In the genomic region with DNA sequence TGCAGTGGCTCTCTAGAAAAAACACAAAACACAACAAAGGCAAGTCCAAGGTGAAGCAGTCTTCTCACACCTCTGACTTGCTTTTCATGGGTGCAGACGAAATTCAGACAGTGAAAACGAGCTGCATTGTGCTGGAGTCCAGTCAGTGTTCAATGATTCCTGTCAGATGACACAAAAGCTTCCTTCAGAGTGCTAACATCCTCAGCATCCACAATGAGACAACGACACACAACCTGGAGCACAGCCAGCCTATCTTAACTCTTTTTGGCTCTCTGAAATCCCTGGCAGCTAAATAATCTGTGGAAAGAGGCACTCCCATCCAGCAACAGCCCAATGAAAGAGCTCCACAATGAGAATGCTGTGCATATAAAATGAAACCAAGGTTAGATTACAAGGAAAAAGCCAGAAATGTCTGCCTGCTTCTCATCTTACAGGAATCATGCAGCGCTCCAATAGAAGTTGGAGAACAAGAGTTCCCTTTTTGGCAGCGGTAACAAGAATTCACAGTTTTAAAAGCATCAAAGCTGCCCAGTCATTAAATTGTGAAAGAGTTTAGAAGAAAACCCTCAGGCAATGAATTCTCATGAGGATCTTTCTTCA, we compare ENCODE assay signal across 21 cellular contexts.
"Had no signal": no experiment of that assay in that cellular context is flagged by ENCODE, and none has a peak within 500 bp of the region (broad histone marks: within the 10 kb centered on the region; RNA-seq: fewer than 3 reads in every experiment).

No MANE protein-coding gene starts in this region.

- H3K36me3 ChIP-seq: heart right ventricle, neural progenitor cell, pancreas, sigmoid colon, tibial artery, upper lobe of left lung, uterus had no signal

- H3K27ac Mint-ChIP-seq: endodermal cell; mesothelial cell of epicardium; natural killer cell treated with Interleukin-12 subunit alpha and Interleukin-12 subunit beta and Interleukin-15 and Interleukin-18, amount 100 ng/mL, for 72 hours; neural progenitor cell; stimulated activated effector memory CD8-positive, alpha-beta T cell treated with anti-CD3 and anti-CD28 coated beads, Interleukin-12 subunit alpha, Interleukin-12 subunit beta, amount 100 ng/mL, for 72 hours had no signal

- H3K9ac ChIP-seq: neural progenitor cell had no signal

- H3K4me1 Mint-ChIP-seq: endodermal cell; mesothelial cell of epicardium; neural progenitor cell; stimulated activated effector memory CD8-positive, alpha-beta T cell treated with anti-CD3 and anti-CD28 coated beads, Interleukin-12 subunit alpha, Interleukin-12 subunit beta, amount 100 ng/mL, for 72 hours had no signal

- H3K27ac ChIP-seq: coronary artery, heart right ventricle, neural progenitor cell, pancreas, psoas muscle, sigmoid colon, tibial artery, upper lobe of left lung, uterus had no signal

- H3K27me3 ChIP-seq: heart right ventricle, neural progenitor cell, pancreas, sigmoid colon, tibial artery, upper lobe of left lung, uterus had no signal

- H3K9me3 Mint-ChIP-seq: endodermal cell; mesothelial cell of epicardium; natural killer cell treated with Interleukin-12 subunit alpha and Interleukin-12 subunit beta and Interleukin-15 and Interleukin-18, amount 100 ng/mL, for 72 hours; neural progenitor cell; stimulated activated effector memory CD8-positive, alpha-beta T cell treated with anti-CD3 and anti-CD28 coated beads, Interleukin-12 subunit alpha, Interleukin-12 subunit beta, amount 100 ng/mL, for 72 hours had no signal

- H3K9me3 ChIP-seq: heart right ventricle, pancreas, psoas muscle, sigmoid colon, tibial artery, upper lobe of left lung, uterus had no signal

- DNase-seq: effector CD4-positive, alpha-beta T cell; endodermal cell; erythroblast; heart right ventricle; islet precursor cell; mammary epithelial cell; pancreas; psoas muscle; sigmoid colon; small intestine; stimulated activated CD4-positive, alpha-beta T cell treated with anti-CD3 and anti-CD28 coated beads, Interleukin-2, amount 100 ng/mL, for 48 hours; stimulated activated CD8-positive, alpha-beta memory T cell treated with anti-CD3 and anti-CD28 coated beads, Interleukin-4, amount 100 ng/mL, for 48 hours; stimulated activated naive CD8-positive, alpha-beta T cell treated with anti-CD3 and anti-CD28 coated beads, Interleukin-15, Interleukin-2, amounts not matched to agents 100 U/mL and 50 U/mL, for 24 hours; tibial artery; upper lobe of left lung; uterus had no signal

- H3K27me3 Mint-ChIP-seq: natural killer cell treated with Interleukin-12 subunit alpha and Interleukin-12 subunit beta and Interleukin-15 and Interleukin-18, amount 100 ng/mL, for 72 hours had no signal

- H3K36me3 Mint-ChIP-seq: mesothelial cell of epicardium; natural killer cell treated with Interleukin-12 subunit alpha and Interleukin-12 subunit beta and Interleukin-15 and Interleukin-18, amount 100 ng/mL, for 72 hours; neural progenitor cell; stimulated activated effector memory CD8-positive, alpha-beta T cell treated with anti-CD3 and anti-CD28 coated beads, Interleukin-12 subunit alpha, Interleukin-12 subunit beta, amount 100 ng/mL, for 72 hours had no signal

- H3K4me3 Mint-ChIP-seq: endodermal cell; mesothelial cell of epicardium; natural killer cell treated with Interleukin-12 subunit alpha and Interleukin-12 subunit beta and Interleukin-15 and Interleukin-18, amount 100 ng/mL, for 72 hours; neural progenitor cell; stimulated activated effector memory CD8-positive, alpha-beta T cell treated with anti-CD3 and anti-CD28 coated beads, Interleukin-12 subunit alpha, Interleukin-12 subunit beta, amount 100 ng/mL, for 72 hours had no signal

- H3K4me1 ChIP-seq: heart right ventricle, neural progenitor cell, pancreas, psoas muscle, sigmoid colon, tibial artery, upper lobe of left lung, uterus had no signal

- H3K4me3 ChIP-seq: coronary artery, heart right ventricle, neural progenitor cell, pancreas, psoas muscle, sigmoid colon, tibial artery, upper lobe of left lung, uterus had no signal

- H3K4me2 ChIP-seq: neural progenitor cell had no signal
